In the genomic region with DNA sequence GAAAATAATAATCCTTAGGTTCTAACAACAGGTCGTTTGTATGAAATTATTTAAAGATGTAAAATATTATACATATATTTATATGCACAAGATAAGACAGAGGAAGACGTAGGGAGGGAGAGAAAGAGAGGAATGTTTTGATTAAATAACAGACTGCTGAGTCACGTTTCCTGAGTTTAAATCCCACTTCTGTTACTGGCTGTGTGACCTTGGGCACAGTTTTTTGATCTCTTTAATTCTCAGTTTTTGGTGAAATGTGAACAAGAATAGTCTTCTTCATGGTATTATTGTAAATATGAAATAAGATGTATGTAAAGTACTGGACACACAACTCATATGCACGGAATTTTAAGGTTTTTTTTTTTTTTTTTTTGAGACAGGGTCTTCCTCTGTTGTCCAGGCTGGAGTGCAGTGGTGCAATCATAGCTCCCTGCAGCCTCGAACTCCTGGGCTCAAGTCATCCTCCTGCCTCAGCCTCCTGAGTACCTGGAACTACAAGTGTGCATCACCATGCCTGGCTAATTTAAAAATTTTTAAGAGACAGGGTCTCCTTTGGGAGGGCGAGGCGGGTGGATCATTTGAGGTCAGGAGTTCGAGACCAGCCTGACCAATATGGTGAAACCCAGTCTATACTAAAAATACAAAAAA, we compare ENCODE assay signal across 15 cellular contexts. TPM values are rescaled to one million over a fixed set of nuclear protein-coding genes. Genes with fewer than 3 reads are reported as not detected.
DNase-seq lines count a peak whose midpoint lies in the region; ATAC-seq and TF ChIP-seq lines count a peak whose summit lies in the region.
"Had no signal": no experiment of that assay in that cellular context is flagged by ENCODE, and none has a peak within 500 bp of the region (broad histone marks: within the 10 kb centered on the region; RNA-seq: fewer than 3 reads in every experiment).

No MANE protein-coding gene starts in this region.

- no peak overlapping the region for H3K18ac ChIP-seq in mesenchymal stem cell (ENCODE audit: low read depth in 1 of 2, low read length in 2 of 2)

- H4K8ac ChIP-seq in mesenchymal stem cell (ENCODE audit: low read length): no peak overlapping the region

- no peak overlapping the region for H3K4me3 ChIP-seq in mesenchymal stem cell (ENCODE audit: insufficient read depth in 1 of 2, low read depth in 1 of 2, low read length in 2 of 2)
- H3K4me3 ChIP-seq in mucosa of descending colon: no peak overlapping the region
- H3K4me3 ChIP-seq: gastroesophageal sphincter, psoas muscle had no signal

- no peak for TF ChIP-seq CTCF in chondrocyte (IDR thresholded peaks at IDR 0.05)
- no peak for TF ChIP-seq CTCF in mucosa of descending colon (IDR thresholded peaks at IDR 0.05)

- no peak overlapping the region for H2BK15ac ChIP-seq in mesenchymal stem cell (ENCODE audit: low read depth, poor library complexity, severe bottlenecking)

- ATAC-seq in mucosa of descending colon: no peak
- no peak for ATAC-seq in GM19023 (IDR thresholded peaks at IDR 0.05; ENCODE audit: unreplicated experiment)
- ATAC-seq: gastroesophageal sphincter, psoas muscle had no signal

- H3K14ac ChIP-seq in mesenchymal stem cell (ENCODE audit: low read length in 2 of 2): no peak overlapping the region

- peaks cover 27% of the 10 kb centered on the region for H3K4me1 Mint-ChIP-seq in chondrocyte (ENCODE audit: low read depth)

- no peak overlapping the region for H2AFZ ChIP-seq in mesenchymal stem cell (ENCODE audit: low read depth, low read length)

- no peak overlapping the region for H2BK5ac ChIP-seq in mesenchymal stem cell (ENCODE audit: low read depth, low read length, poor library complexity, severe bottlenecking)

- H3K9ac ChIP-seq in mesenchymal stem cell (ENCODE audit: low read length): no peak overlapping the region

- no peak overlapping the region for H3K23ac ChIP-seq in mesenchymal stem cell (ENCODE audit: low read length in 2 of 2)

- H3K9me3 ChIP-seq in mesenchymal stem cell (ENCODE audit: control insufficient read depth, low read length) (no peaks in the 10 kb centered on the region), mucosa of descending colon (no peaks in the 10 kb centered on the region)
- H3K9me3 ChIP-seq: gastroesophageal sphincter, psoas muscle had no signal

- no peaks in the 10 kb centered on the region for H3K36me3 ChIP-seq in mesenchymal stem cell (ENCODE audit: control insufficient read depth in 1 of 2, insufficient read depth in 2 of 2, low read depth in 1 of 2, low read length in 2 of 2)
- no peaks in the 10 kb centered on the region for H3K36me3 ChIP-seq in mucosa of descending colon (ENCODE audit: low read depth)
- H3K36me3 ChIP-seq: gastroesophageal sphincter had no signal

- in situ Hi-C loops in Caki2 (cut with HindIII; ENCODE audit: low pct_unique_long_range_greater_than_20kb, low sequenced_read_pairs): no loop called here

- peak; percentile 39 for DNase-seq in Caki2 (ENCODE audit: low read depth)
- DNase-seq in NCI-H460 (ENCODE audit: extremely low read depth, low read depth): peak; percentile 38
- DNase-seq in chondrocyte (ENCODE audit: low spot score): no peak
- DNase-seq in mesenchymal stem cell: peak; percentile 47
- DNase-seq in HK-2 (ENCODE audit: unreplicated experiment): no peak
- DNase-seq in NCI-H526 treated with DMSO at 0.1 percent for 48 hours (lab: John Stamatoyannopoulos, UW): no peak
- DNase-seq in mucosa of descending colon: no peak
- DNase-seq: activated CD4-positive, alpha-beta T cell treated with anti-CD3 and anti-CD28 coated beads for 4 hours; activated T-cell treated with anti-CD3 and anti-CD28 coated beads, Interleukin-2, amount 50 U/mL, for 24 hours; NCI-H2081; psoas muscle; stimulated activated CD4-positive, alpha-beta T cell treated with anti-CD3 and anti-CD28 coated beads, Interleukin-2, amount 100 ng/mL, for 48 hours had no signal

- peak overlapping the region; percentile 68 for H3K27ac Mint-ChIP-seq in chondrocyte (ENCODE audit: unreplicated experiment)
- H3K27ac Mint-ChIP-seq: activated T-cell treated with anti-CD3 and anti-CD28 coated beads, Interleukin-2, amount 50 U/mL, for 24 hours; dendritic cell treated with granulocyte-macrophage colony-stimulating factor and Interleukin-4, amounts not matched to agents 40 ng/mL and 50 ng/mL, for 4 days had no signal

- WGBS in mesenchymal stem cell: 63% methylated on average over 7 of the region's 8 CpGs

- peaks cover 4% of the 10 kb centered on the region for H3K9me3 Mint-ChIP-seq in chondrocyte (ENCODE audit: low read depth)
- H3K9me3 Mint-ChIP-seq: activated T-cell treated with anti-CD3 and anti-CD28 coated beads, Interleukin-2, amount 50 U/mL, for 24 hours; dendritic cell treated with granulocyte-macrophage colony-stimulating factor and Interleukin-4, amounts not matched to agents 40 ng/mL and 50 ng/mL, for 4 days had no signal

- H3K4me3 Mint-ChIP-seq in chondrocyte (ENCODE audit: unreplicated experiment): no peak overlapping the region
- H3K4me3 Mint-ChIP-seq: activated T-cell treated with anti-CD3 and anti-CD28 coated beads, Interleukin-2, amount 50 U/mL, for 24 hours; dendritic cell treated with granulocyte-macrophage colony-stimulating factor and Interleukin-4, amounts not matched to agents 40 ng/mL and 50 ng/mL, for 4 days had no signal

- H4K91ac ChIP-seq in mesenchymal stem cell (ENCODE audit: low read length): no peak overlapping the region

- no peak overlapping the region for H2BK12ac ChIP-seq in mesenchymal stem cell (ENCODE audit: low read length in 2 of 2)

- H3K27me3 Mint-ChIP-seq in chondrocyte (ENCODE audit: low read depth): no peaks in the 10 kb centered on the region

- H3K4me1 ChIP-seq in mesenchymal stem cell (ENCODE audit: control insufficient read depth, insufficient read depth, low read depth, low read length): peaks cover 4% of the 10 kb centered on the region
- no peaks in the 10 kb centered on the region for H3K4me1 ChIP-seq in mucosa of descending colon (ENCODE audit: low read depth)
- H3K4me1 ChIP-seq: psoas muscle had no signal

- H3K4ac ChIP-seq in mesenchymal stem cell (ENCODE audit: low read depth in 1 of 2, low read length in 2 of 2): no peak overlapping the region

- H2BK120ac ChIP-seq in mesenchymal stem cell (ENCODE audit: low read depth, low read length): no peak overlapping the region

- no peaks in the 10 kb centered on the region for H3K36me3 Mint-ChIP-seq in chondrocyte (ENCODE audit: low read depth)

- H3K4me2 ChIP-seq in mesenchymal stem cell (ENCODE audit: low read length, poor library complexity, severe bottlenecking): no peak overlapping the region

- no peak overlapping the region for H2AK5ac ChIP-seq in mesenchymal stem cell (ENCODE audit: low read length, severe bottlenecking)

- no peaks in the 10 kb centered on the region for H3K79me1 ChIP-seq in mesenchymal stem cell (replicated peaks; ENCODE audit: low read length, poor library complexity, severe bottlenecking)

- no peak overlapping the region for H3K27ac ChIP-seq in mesenchymal stem cell (ENCODE audit: low read length, poor library complexity, severe bottlenecking)
- H3K27ac ChIP-seq: gastroesophageal sphincter, psoas muscle had no signal

- intact Hi-C loops in mucosa of descending colon (cut with DNase I, micrococcal nuclease): no loop called here

- H3K27me3 ChIP-seq in mesenchymal stem cell (ENCODE audit: control insufficient read depth in 1 of 2, insufficient read depth in 1 of 2, low read length in 2 of 2): peaks cover 0 to 8% of the 10 kb centered on the region in 2 experiments

RNA-seq across cellular contexts. Expression of gene BAMBI, which starts 42.6 kb away (rescaled TPM):
- 19.8 and 26.8 TPM in 2 replicates for total RNA-seq in Caki2 (2014; rRNA removed; shearing (Covaris generic); ENCODE audit: low replicate concordance)
- 3.9 and 4.0 TPM in 2 replicates for total RNA-seq in NCI-H460 (2014; rRNA removed; shearing (Covaris generic))
- polyA plus RNA-seq in NCI-H460 (2014; cell fraction: nucleus; rRNA removed): 0.21 and 3.6 TPM in 2 replicates
- total RNA-seq in chondrocyte: 10.9 to 17.0 TPM (median 11.6 TPM) in 3 replicates
- polyA plus RNA-seq in mesenchymal stem cell (2013, experiment 1 of 2): 156 TPM
- polyA plus RNA-seq in mesenchymal stem cell (2013, experiment 2 of 2): 155 TPM
- 1 to 10 TPM; 2.7 to 4.4 (median 4.2) TPM for total RNA-seq in mucosa of descending colon

Comparison
In these comparisons a context has a peak if more than half of its experiments do, and no peak if none do; other contexts are left out.
1. DNase-seq: peak in Caki2 (single experiment), NCI-H460 (single experiment) and mesenchymal stem cell (single experiment); none in chondrocyte (single experiment), HK-2 (single experiment), NCI-H526 treated with DMSO at 0.1 percent for 48 hours (single experiment) and mucosa of descending colon (0 of 3).